ENCODE assay signal across 8 cellular contexts in the genomic region with DNA sequence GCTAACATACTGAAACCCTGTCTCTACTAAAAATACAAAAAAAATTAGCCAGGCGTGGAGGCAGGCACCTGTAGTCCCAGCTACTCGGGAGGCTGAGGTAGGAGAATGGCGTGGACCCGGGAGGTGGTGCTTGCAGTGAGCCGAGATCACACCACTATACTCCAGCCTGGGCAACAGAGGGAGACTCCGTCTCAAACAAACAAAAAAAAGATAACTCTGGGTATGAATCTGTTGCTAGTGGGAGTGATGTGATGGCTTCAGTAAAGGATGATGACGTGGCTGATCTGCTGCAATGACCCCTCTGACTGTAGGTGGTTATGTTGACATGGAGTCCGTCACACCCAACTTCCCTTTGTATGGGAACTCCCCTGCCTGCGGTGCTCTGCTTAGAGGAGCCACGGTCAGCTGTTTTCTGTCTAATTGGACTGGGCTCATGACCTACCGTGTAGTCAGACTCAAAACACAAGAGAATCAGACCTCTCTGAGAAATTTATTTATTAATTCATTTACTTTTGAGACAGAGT. TPM values are rescaled to one million over a fixed set of nuclear protein-coding genes. Genes with fewer than 3 reads are reported as not detected.
A peak's percentile ranks its signal among the peaks of the same experiment; 100 is the strongest.
DNase-seq lines count a peak whose midpoint lies in the region; ATAC-seq and TF ChIP-seq lines count a peak whose summit lies in the region.

No MANE protein-coding gene starts in this region.

- no peak for TF ChIP-seq EP300 in esophagus muscularis mucosa (IDR thresholded peaks at IDR 0.05)

- H3K36me3 ChIP-seq in Karpas-422 (ENCODE audit: insufficient read depth, low read length) (no peaks in the 10 kb centered on the region), kidney epithelial cell (ENCODE audit: control insufficient read depth, insufficient read depth, low read length) (no peaks in the 10 kb centered on the region), neural progenitor cell (no peaks in the 10 kb centered on the region), A673 (ENCODE audit: insufficient read depth, low read length, poor library complexity, severe bottlenecking) (no peaks in the 10 kb centered on the region), esophagus muscularis mucosa (no peaks in the 10 kb centered on the region), OCI-LY7 (ENCODE audit: insufficient read depth, low read length) (no peaks in the 10 kb centered on the region)

- H2AFZ ChIP-seq in Karpas-422 (ENCODE audit: low read length) (no peak overlapping the region), neural progenitor cell (replicated peaks) (no peak overlapping the region), OCI-LY7 (ENCODE audit: low read length) (no peak overlapping the region)

- H3K9me2 ChIP-seq in Karpas-422 (replicated peaks; ENCODE audit: insufficient read depth, low read length) (no peaks in the 10 kb centered on the region), OCI-LY7 (ENCODE audit: insufficient read depth, low read length) (no peaks in the 10 kb centered on the region)

- no peak overlapping the region for H3K4me3 ChIP-seq in Karpas-422 (ENCODE audit: low read length)
- no peak overlapping the region for H3K4me3 ChIP-seq in kidney epithelial cell (ENCODE audit: low read depth, low read length)
- no peak overlapping the region for H3K4me3 ChIP-seq in neural progenitor cell
- no peak overlapping the region for H3K4me3 ChIP-seq in A673 (ENCODE audit: low read depth, low read length, poor library complexity, severe bottlenecking)
- no peak overlapping the region for H3K4me3 ChIP-seq in esophagus muscularis mucosa
- H3K4me3 ChIP-seq in OCI-LY7 (ENCODE audit: low read depth, low read length, poor library complexity, severe bottlenecking) = no peak overlapping the region

- H3K4me1 ChIP-seq in Karpas-422 (ENCODE audit: low read length) = peaks cover 23% of the 10 kb centered on the region
- H3K4me1 ChIP-seq in neural progenitor cell = peaks cover 42% of the 10 kb centered on the region
- H3K4me1 ChIP-seq in A673 (ENCODE audit: insufficient read depth, low read length, poor library complexity, severe bottlenecking) = peaks cover 3% of the 10 kb centered on the region
- H3K4me1 ChIP-seq in esophagus muscularis mucosa = peaks cover 0 to 6% (median 0%) of the 10 kb centered on the region in 4 donors
- no peaks in the 10 kb centered on the region for H3K4me1 ChIP-seq in OCI-LY7 (ENCODE audit: insufficient read depth, low read length, poor library complexity, severe bottlenecking)

- CTCF ChIA-PET in A673 (lab: Charles Lee) (no interaction called here), OCI-LY7 (lab: Charles Lee; ENCODE audit: unreplicated experiment) (no interaction called here)

- H3K27ac ChIP-seq in Karpas-422 (ENCODE audit: low read length) (no peak overlapping the region), neural progenitor cell (no peak overlapping the region), A673 (ENCODE audit: low read depth, low read length, poor library complexity, severe bottlenecking) (no peak overlapping the region), esophagus muscularis mucosa (replicated peaks in 1 of 4) (no peak overlapping the region), OCI-LY7 (ENCODE audit: low read depth, low read length, poor library complexity, severe bottlenecking) (no peak overlapping the region)

- peaks cover 57% of the 10 kb centered on the region for H3F3A ChIP-seq in neural progenitor cell (ENCODE audit: low read depth)

- TF ChIP-seq POLR2A in esophagus muscularis mucosa (IDR thresholded peaks at IDR 0.05; ENCODE audit: low read depth) = no peak

- H3K36me3 Mint-ChIP-seq in neural progenitor cell = no peaks in the 10 kb centered on the region

- peaks cover 51% of the 10 kb centered on the region for H3K4me1 Mint-ChIP-seq in neural progenitor cell

- intact Hi-C loops in A673 (cut with micrococcal nuclease; ENCODE audit: unreplicated experiment) = no loop called here
- intact Hi-C loops in esophagus muscularis mucosa (cut with DNase I) = no loop called here
- intact Hi-C loops in OCI-LY7 (cut with micrococcal nuclease; ENCODE audit: unreplicated experiment) = loop anchor here (10.0 kb wide), 1 partner anchor 258 kb away; no protein-coding TSS in a partner anchor

- H3K27me3 ChIP-seq in Karpas-422 (ENCODE audit: low read length) = no peaks in the 10 kb centered on the region
- no peaks in the 10 kb centered on the region for H3K27me3 ChIP-seq in kidney epithelial cell (ENCODE audit: control insufficient read depth, insufficient read depth, low read length)
- peaks cover 7% of the 10 kb centered on the region for H3K27me3 ChIP-seq in neural progenitor cell
- H3K27me3 ChIP-seq in A673 (replicated peaks; ENCODE audit: insufficient read depth, low read depth, low read length, poor library complexity) = no peaks in the 10 kb centered on the region
- H3K27me3 ChIP-seq in esophagus muscularis mucosa = no peaks in the 10 kb centered on the region

- no peak overlapping the region for H3K9ac ChIP-seq in Karpas-422 (ENCODE audit: low read length)
- H3K9ac ChIP-seq in neural progenitor cell = no peak overlapping the region

- peaks cover 2% of the 10 kb centered on the region for H3K9me3 Mint-ChIP-seq in neural progenitor cell

- peak; percentile 44 for DNase-seq in Karpas-422
- DNase-seq in kidney epithelial cell (ENCODE audit: low read depth) = peak; percentile 72
- no peak for DNase-seq in neural progenitor cell (ENCODE audit: low spot score)
- no peak for DNase-seq in A673 (ENCODE audit: low spot score)
- no peak for DNase-seq in esophagus muscularis mucosa (ENCODE audit: extremely low spot score)
- no peak for DNase-seq in OCI-LY7 (ENCODE audit: low spot score)

- no peak overlapping the region for H3K27ac Mint-ChIP-seq in neural progenitor cell

- POLR2A ChIA-PET in A673 (lab: Charles Lee; ENCODE audit: low non-redundant PET) = no interaction called here
- POLR2A ChIA-PET in OCI-LY7 (lab: Charles Lee) = no interaction called here

- H3K79me2 ChIP-seq in Karpas-422 (ENCODE audit: low read length) = no peaks in the 10 kb centered on the region
- no peaks in the 10 kb centered on the region for H3K79me2 ChIP-seq in neural progenitor cell (ENCODE audit: low read depth)
- no peaks in the 10 kb centered on the region for H3K79me2 ChIP-seq in OCI-LY7 (ENCODE audit: insufficient read depth, low read depth, low read length)

- WGBS in esophagus muscularis mucosa = 91% methylated on average over 8 of the region's 11 CpGs

- no peaks in the 10 kb centered on the region for H4K20me1 ChIP-seq in Karpas-422 (ENCODE audit: insufficient read depth, low read depth, low read length)
- peaks cover 22% of the 10 kb centered on the region for H4K20me1 ChIP-seq in neural progenitor cell (ENCODE audit: low read depth)
- H4K20me1 ChIP-seq in OCI-LY7 (ENCODE audit: insufficient read depth, low read length) = no peaks in the 10 kb centered on the region

- peak overlapping the region; percentile 48 for H3K4me2 ChIP-seq in Karpas-422 (ENCODE audit: low read depth, low read length, poor library complexity, severe bottlenecking)
- H3K4me2 ChIP-seq in neural progenitor cell = no peak overlapping the region
- no peak overlapping the region for H3K4me2 ChIP-seq in OCI-LY7 (ENCODE audit: low read length)

- ATAC-seq in GM18502 (IDR thresholded peaks at IDR 0.05; ENCODE audit: poor library complexity, unreplicated experiment) = peak; percentile 84
- peak; percentile 78 for ATAC-seq in GM21619 (IDR thresholded peaks at IDR 0.05; ENCODE audit: unreplicated experiment)

- TF ChIP-seq CTCF in kidney epithelial cell (IDR thresholded peaks at IDR 0.05; ENCODE audit: insufficient read depth, low read length, poor library complexity, severe bottlenecking) (no peak), neural progenitor cell (IDR thresholded peaks at IDR 0.05) (no peak), A673 (conservative IDR thresholded peaks at IDR 0.05; ENCODE audit: low read depth, low read length) (no peak), esophagus muscularis mucosa (IDR thresholded peaks at IDR 0.05) (no peak), OCI-LY7 (conservative IDR thresholded peaks at IDR 0.05; ENCODE audit: low read length) (no peak)

- BruUV-seq in A673 (replicated peaks; lab: Mats Ljungman, UMichigan) (no TSS peak), OCI-LY7 (replicated peaks; lab: Mats Ljungman, UMichigan) (no TSS peak)

- H3K27me3 Mint-ChIP-seq in neural progenitor cell (ENCODE audit: insufficient read depth, low read depth) = peaks cover 15% of the 10 kb centered on the region

- no peak overlapping the region for H3K4me3 Mint-ChIP-seq in neural progenitor cell

- H3K9me3 ChIP-seq in Karpas-422 (ENCODE audit: low read length) (no peaks in the 10 kb centered on the region), neural progenitor cell (ENCODE audit: low read depth) (no peaks in the 10 kb centered on the region), A673 (ENCODE audit: low read depth, low read length, poor library complexity, severe bottlenecking) (no peaks in the 10 kb centered on the region), esophagus muscularis mucosa (no peaks in the 10 kb centered on the region), OCI-LY7 (ENCODE audit: low read length) (no peaks in the 10 kb centered on the region)

RNA-seq across cellular contexts. Expression of a gene that starts 59.1 kb away (rescaled TPM):
- 18.8 and 37.5 TPM in 2 replicates for total RNA-seq in Karpas-422 (2014; rRNA removed; shearing (Covaris generic); ENCODE audit: low replicate concordance)
- 44.9 and 45.9 TPM in 2 replicates for total RNA-seq in kidney epithelial cell
- total RNA-seq in neural progenitor cell (ENCODE audit: low replicate concordance) = 122 and 149 TPM in 2 replicates
- total RNA-seq in A673 (2021) = 88.0 and 94.1 TPM in 2 replicates
- 100 to 1,000 TPM; 141 to 350 (median 175) TPM for total RNA-seq in esophagus muscularis mucosa
- total RNA-seq in OCI-LY7 (2014; rRNA removed; shearing (Covaris generic)) = 20.1 and 25.7 TPM in 2 replicates
- 39.3 and 40.1 TPM in 2 replicates for total RNA-seq in OCI-LY7 (2022)

Comparison
In these comparisons a context has a peak if more than half of its experiments do, and no peak if none do; other contexts are left out.
1. DNase-seq: peak in Karpas-422 (single experiment) and kidney epithelial cell (single experiment); none in neural progenitor cell (single experiment), A673 (single experiment), esophagus muscularis mucosa (single experiment) and OCI-LY7 (single experiment).